ENCODE assay signal across 8 cellular contexts in the genomic region with DNA sequence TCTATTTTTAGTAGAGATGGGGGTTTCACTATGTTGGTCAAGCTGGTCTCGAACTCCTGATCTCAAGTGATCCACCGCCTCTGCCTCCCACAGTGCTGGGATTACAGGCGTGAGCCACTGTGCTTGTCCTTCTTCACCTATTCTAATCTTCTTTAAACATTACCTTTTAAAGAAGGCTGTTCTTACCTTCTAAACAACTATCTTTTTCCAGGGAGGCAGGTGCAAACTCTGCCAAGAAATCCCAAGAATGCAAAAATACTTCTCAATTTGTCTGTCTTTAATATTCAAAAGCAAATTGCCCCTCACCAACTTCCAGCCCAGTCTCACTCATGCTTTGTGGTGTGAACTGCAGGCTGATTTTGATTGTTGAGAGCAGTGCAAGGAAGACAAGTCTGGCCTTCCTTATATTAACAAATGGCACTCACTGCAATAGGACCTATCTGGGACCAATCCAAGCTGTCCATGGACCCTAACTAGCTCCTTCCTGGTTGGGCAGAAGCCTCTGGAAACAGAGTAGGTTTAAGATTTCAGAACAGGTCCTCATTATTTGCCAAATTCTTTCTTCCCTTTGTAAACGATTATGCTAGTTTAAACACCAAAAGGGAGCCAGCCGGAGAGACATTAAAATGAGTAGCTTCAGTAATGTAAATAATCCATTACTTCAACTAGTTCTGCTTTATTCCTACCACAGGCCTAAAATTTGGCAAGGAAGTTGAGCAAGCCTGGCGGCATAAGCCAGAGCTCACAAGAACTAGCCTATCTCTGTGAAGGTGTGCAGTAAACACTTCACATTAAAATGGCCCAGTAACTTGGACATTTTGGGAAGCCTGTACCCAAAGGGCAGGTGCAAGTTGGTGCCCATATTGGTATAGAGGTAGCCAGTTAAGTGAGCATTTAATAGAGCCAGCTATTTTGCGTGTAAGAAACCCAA. TPM values are rescaled to one million over a fixed set of nuclear protein-coding genes. Genes with fewer than 3 reads are reported as not detected.
DNase-seq lines count a peak whose midpoint lies in the region; ATAC-seq, FAIRE-seq and TF ChIP-seq lines count a peak whose summit lies in the region.

No MANE protein-coding gene starts in this region.

- in situ Hi-C loops in ACHN (cut with HindIII; ENCODE audit: low pct_ligation_motif_present, low pct_unique_long_range_greater_than_20kb, low sequenced_read_pairs) (no loop called here), HAP-1 (cut with MboI; ENCODE audit: low sequenced_read_pairs) (no loop called here)

- DNase-seq in ACHN (peak; percentile 41), HAP-1 (ENCODE audit: low spot score in 2 of 2) (no peak), T-cell (peak in 2 of 34 experiments; percentile 7 to 17), esophagus squamous epithelium (lab: John Stamatoyannopoulos, UW) (no peak), ovary (no peak), urothelium cell line (ENCODE audit: low spot score) (no peak), DMS114 treated with DMSO at 0.1 percent for 48 hours (lab: John Stamatoyannopoulos, UW; ENCODE audit: unreplicated experiment) (no peak)

- TF ChIP-seq POLR2A in esophagus squamous epithelium (IDR thresholded peaks at IDR 0.05), result no peak
- no peak for TF ChIP-seq POLR2A in ovary (IDR thresholded peaks at IDR 0.05)

- H3K9me3 ChIP-seq in HAP-1 (no peaks in the 10 kb centered on the region), esophagus squamous epithelium (no peaks in the 10 kb centered on the region), ovary (no peaks in the 10 kb centered on the region)

- H3K4me1 ChIP-seq in HAP-1 (peaks cover 4% of the 10 kb centered on the region), esophagus squamous epithelium (peaks cover 13 to 40% (median 15%) of the 10 kb centered on the region in 3 donors), ovary (ENCODE audit: insufficient read depth) (peaks cover 7% of the 10 kb centered on the region)

- H3K27ac ChIP-seq in esophagus squamous epithelium (peak overlapping the region; percentile 97 to 99 (median 98)), ovary (peak overlapping the region; percentile 96 to 97)

- intact Hi-C loops in esophagus squamous epithelium (cut with DNase I), result no loop called here
- intact Hi-C loops in ovary (cut with DNase I), result no loop called here

- FAIRE-seq in urothelium cell line (lab: Jason Lieb, UNC), result no peak

- TF ChIP-seq EP300 in ovary (IDR thresholded peaks at IDR 0.05), result no peak

- H3K36me3 ChIP-seq in HAP-1 (replicated peaks), result peaks cover 18% of the 10 kb centered on the region
- H3K36me3 ChIP-seq in esophagus squamous epithelium, result peaks cover 0 to 22% (median 3%) of the 10 kb centered on the region in 3 donors
- H3K36me3 ChIP-seq in ovary, result no peaks in the 10 kb centered on the region

- H3K9me3 Mint-ChIP-seq in T-cell, result no peaks in the 10 kb centered on the region

- TF ChIP-seq CTCF in esophagus squamous epithelium (IDR thresholded peaks at IDR 0.05) (no peak), ovary (IDR thresholded peaks at IDR 0.05) (no peak)

- ATAC-seq in T-cell (replicated peaks in 1 of 4) (no peak), GM21619 (IDR thresholded peaks at IDR 0.05; ENCODE audit: unreplicated experiment) (no peak)

- CTCF ChIA-PET in T-cell (lab: Charles Lee), result interaction anchor here in 1 of 2 donors (1.5 to 2.4 kb wide), 3 partner anchors 10 to 498 kb away, joined by 13 to 14 read pairs (median 13); a partner anchor contains a TSS

- H3K27ac Mint-ChIP-seq in T-cell, result peak overlapping the region; percentile 92 to 99

- H3K4me3 ChIP-seq in HAP-1 (peak overlapping the region; percentile 99), esophagus squamous epithelium (peak overlapping the region; percentile 77 to 97 (median 82)), ovary (peak overlapping the region; percentile 85)

- no peaks in the 10 kb centered on the region for H3K27me3 Mint-ChIP-seq in T-cell

- POLR2A ChIA-PET in T-cell (lab: Charles Lee), result interaction anchor here (0.5 to 1.1 kb wide), 8 partner anchors 9 to 1995 kb away, joined by 3 to 7 read pairs (median 3); a partner anchor contains a TSS

- 31 to 43% methylated on average over 7 of the region's 7 CpGs for whole genome bisulfite sequencing in esophagus squamous epithelium, 2 donors
- 42 to 45% (median 44%) methylated on average over 7 of the region's 7 CpGs for WGBS in ovary, 3 donors

- peaks cover 21 to 32% (median 22%) of the 10 kb centered on the region in 3 donors for H3K4me1 Mint-ChIP-seq in T-cell

- H3K27me3 ChIP-seq in HAP-1 (ENCODE audit: low read depth), result no peaks in the 10 kb centered on the region
- no peaks in the 10 kb centered on the region for H3K27me3 ChIP-seq in esophagus squamous epithelium
- no peaks in the 10 kb centered on the region for H3K27me3 ChIP-seq in ovary

- H3K4me3 Mint-ChIP-seq in T-cell, result peak overlapping the region; percentile 95 to 99 (median 99)

- H3K36me3 Mint-ChIP-seq in T-cell, result peaks cover 7% of the 10 kb centered on the region

RNA-seq across cellular contexts. Expression of a gene that starts 1.6 kb away (rescaled TPM):
- total RNA-seq in T-cell (10 to 100 TPM; 50.0 to 78.8 (median 70.8) TPM), esophagus squamous epithelium (10 to 100 TPM; 50.2 to 98.6 (median 74.1) TPM), ovary (100 to 1,000 TPM in 2 of 7 donors, 10 to 100 TPM in 5; 48.2 to 177 (median 68.7) TPM)
- polyA plus RNA-seq in ovary, result 100 to 1,000 TPM in 1 of 2 donors, not detected in 1; 112 TPM

RNA-seq across cellular contexts. Expression of a gene that starts 15.6 kb away (rescaled TPM):
- total RNA-seq in T-cell (10 to 100 TPM in 2 of 5 donors, 1 to 10 TPM in 3; 5.3 to 20.1 (median 7.4) TPM), esophagus squamous epithelium (10 to 100 TPM in 1 of 4 donors, 1 to 10 TPM in 3; 4.0 to 15.3 (median 4.6) TPM), ovary (1 to 10 TPM; 2.4 to 8.7 (median 4.5) TPM)
- polyA plus RNA-seq in ovary, result 1 to 10 TPM; 2.7 to 6.7 TPM
